2 cellular contexts compared by ENCODE assay signal in the genomic region with DNA sequence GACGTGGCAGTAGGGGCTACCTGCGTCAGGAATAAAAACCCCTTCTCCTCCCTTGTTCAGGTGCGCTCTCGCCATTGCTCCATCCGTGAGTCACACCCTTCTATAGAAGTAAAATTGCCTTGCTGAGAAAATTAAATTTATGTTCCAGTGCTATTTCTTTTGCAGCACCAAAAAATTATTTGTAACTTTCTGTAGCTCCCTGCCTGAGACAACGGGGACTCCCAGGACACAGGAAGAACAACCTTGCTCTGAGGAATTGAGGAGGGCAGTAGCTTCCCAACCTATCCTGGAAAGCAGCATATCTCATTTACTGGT.
A peak's percentile ranks its signal among the peaks of the same experiment; 100 is the strongest.
TF ChIP-seq lines count a peak whose summit lies in the region.

No MANE protein-coding gene starts in this region.

TF ChIP-seq in HepG2, 621 proteins besides CTCF, POLR2A, EP300 and RAD21:
- TF ChIP-seq, protein P1, sequence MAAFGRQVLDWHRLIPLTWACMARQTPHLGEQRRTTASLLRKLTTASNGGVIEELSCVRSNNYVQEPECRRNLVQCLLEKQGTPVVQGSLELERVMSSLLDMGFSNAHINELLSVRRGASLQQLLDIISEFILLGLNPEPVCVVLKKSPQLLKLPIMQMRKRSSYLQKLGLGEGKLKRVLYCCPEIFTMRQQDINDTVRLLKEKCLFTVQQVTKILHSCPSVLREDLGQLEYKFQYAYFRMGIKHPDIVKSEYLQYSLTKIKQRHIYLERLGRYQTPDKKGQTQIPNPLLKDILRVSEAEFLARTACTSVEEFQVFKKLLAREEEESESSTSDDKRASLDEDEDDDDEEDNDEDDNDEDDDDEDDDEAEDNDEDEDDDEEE (CRISPR knock-in tag; IDR thresholded peaks at IDR 0.05) = no peak
- TF ChIP-seq ZNF333 (CRISPR knock-in tag; IDR thresholded peaks at IDR 0.05; ENCODE audit: borderline replicate concordance) = no peak
- TF ChIP-seq ZNF562 (CRISPR knock-in tag; IDR thresholded peaks at IDR 0.05; ENCODE audit: borderline replicate concordance) = 0 out of 2 replicates have a peak, but pooled peaks have one; percentile 47
- TF ChIP-seq NR2C2 (CRISPR knock-in tag; IDR thresholded peaks at IDR 0.05; ENCODE audit: borderline replicate concordance) = no peak
- TF ChIP-seq, protein P2, sequence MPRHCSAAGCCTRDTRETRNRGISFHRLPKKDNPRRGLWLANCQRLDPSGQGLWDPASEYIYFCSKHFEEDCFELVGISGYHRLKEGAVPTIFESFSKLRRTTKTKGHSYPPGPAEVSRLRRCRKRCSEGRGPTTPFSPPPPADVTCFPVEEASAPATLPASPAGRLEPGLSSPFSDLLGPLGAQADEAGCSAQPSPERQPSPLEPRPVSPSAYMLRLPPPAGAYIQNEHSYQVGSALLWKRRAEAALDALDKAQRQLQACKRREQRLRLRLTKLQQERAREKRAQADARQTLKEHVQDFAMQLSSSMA (CRISPR knock-in tag; IDR thresholded peaks at IDR 0.05) = no peak
- no peak for TF ChIP-seq PRMT3 (CRISPR knock-in tag; IDR thresholded peaks at IDR 0.05; ENCODE audit: borderline replicate concordance, low read depth)

TF ChIP-seq in K562, 482 proteins besides CTCF, POLR2A, EP300 and RAD21 (continued from another document):
- TF ChIP-seq, protein P3, sequence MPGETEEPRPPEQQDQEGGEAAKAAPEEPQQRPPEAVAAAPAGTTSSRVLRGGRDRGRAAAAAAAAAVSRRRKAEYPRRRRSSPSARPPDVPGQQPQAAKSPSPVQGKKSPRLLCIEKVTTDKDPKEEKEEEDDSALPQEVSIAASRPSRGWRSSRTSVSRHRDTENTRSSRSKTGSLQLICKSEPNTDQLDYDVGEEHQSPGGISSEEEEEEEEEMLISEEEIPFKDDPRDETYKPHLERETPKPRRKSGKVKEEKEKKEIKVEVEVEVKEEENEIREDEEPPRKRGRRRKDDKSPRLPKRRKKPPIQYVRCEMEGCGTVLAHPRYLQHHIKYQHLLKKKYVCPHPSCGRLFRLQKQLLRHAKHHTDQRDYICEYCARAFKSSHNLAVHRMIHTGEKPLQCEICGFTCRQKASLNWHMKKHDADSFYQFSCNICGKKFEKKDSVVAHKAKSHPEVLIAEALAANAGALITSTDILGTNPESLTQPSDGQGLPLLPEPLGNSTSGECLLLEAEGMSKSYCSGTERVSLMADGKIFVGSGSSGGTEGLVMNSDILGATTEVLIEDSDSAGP (CRISPR knock-in tag; IDR thresholded peaks at IDR 0.05) = no peak
- peak in 1 of 2 experiments; percentile 91; a peak in 2 of 3 replicates for TF ChIP-seq CBX3 (IDR thresholded peaks at IDR 0.05; ENCODE audit: borderline replicate concordance in 1 of 2, low read length in 2 of 2)
- TF ChIP-seq, protein P4, sequence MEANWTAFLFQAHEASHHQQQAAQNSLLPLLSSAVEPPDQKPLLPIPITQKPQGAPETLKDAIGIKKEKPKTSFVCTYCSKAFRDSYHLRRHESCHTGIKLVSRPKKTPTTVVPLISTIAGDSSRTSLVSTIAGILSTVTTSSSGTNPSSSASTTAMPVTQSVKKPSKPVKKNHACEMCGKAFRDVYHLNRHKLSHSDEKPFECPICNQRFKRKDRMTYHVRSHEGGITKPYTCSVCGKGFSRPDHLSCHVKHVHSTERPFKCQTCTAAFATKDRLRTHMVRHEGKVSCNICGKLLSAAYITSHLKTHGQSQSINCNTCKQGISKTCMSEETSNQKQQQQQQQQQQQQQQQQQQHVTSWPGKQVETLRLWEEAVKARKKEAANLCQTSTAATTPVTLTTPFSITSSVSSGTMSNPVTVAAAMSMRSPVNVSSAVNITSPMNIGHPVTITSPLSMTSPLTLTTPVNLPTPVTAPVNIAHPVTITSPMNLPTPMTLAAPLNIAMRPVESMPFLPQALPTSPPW (CRISPR knock-in tag; IDR thresholded peaks at IDR 0.05) = no peak
- TF ChIP-seq PCBP2 (IDR thresholded peaks at IDR 0.05; ENCODE audit: low read depth, low read length, poor library complexity, severe bottlenecking) = no peak
- TF ChIP-seq, protein P5, sequence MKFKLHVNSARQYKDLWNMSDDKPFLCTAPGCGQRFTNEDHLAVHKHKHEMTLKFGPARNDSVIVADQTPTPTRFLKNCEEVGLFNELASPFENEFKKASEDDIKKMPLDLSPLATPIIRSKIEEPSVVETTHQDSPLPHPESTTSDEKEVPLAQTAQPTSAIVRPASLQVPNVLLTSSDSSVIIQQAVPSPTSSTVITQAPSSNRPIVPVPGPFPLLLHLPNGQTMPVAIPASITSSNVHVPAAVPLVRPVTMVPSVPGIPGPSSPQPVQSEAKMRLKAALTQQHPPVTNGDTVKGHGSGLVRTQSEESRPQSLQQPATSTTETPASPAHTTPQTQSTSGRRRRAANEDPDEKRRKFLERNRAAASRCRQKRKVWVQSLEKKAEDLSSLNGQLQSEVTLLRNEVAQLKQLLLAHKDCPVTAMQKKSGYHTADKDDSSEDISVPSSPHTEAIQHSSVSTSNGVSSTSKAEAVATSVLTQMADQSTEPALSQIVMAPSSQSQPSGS (CRISPR knock-in tag; IDR thresholded peaks at IDR 0.05) = no peak
- TF ChIP-seq TRIM28 (IDR thresholded peaks at IDR 0.05) = peak; percentile 93
- no peak for TF ChIP-seq SRSF1 (IDR thresholded peaks at IDR 0.05; ENCODE audit: low read depth, low read length)
- TF ChIP-seq U2AF2 (optimal IDR thresholded peaks at IDR 0.05; ENCODE audit: low read depth, low read length) = no peak
- TF ChIP-seq SUPT5H (IDR thresholded peaks at IDR 0.05) = no peak
- TF ChIP-seq SMARCC2 (IDR thresholded peaks at IDR 0.05; ENCODE audit: low read depth) = no peak
- no peak for TF ChIP-seq ZNF57 (CRISPR knock-in tag; IDR thresholded peaks at IDR 0.05)
- peak; percentile 60; the same call in 1 of the 2 replicates for TF ChIP-seq CBX1 (IDR thresholded peaks at IDR 0.05; ENCODE audit: low read depth)
- TF ChIP-seq ZNF561 (CRISPR knock-in tag; conservative IDR thresholded peaks at IDR 0.05) = peak; percentile 78
- no peak for TF ChIP-seq RFX1 (IDR thresholded peaks at IDR 0.05)
- no peak for TF ChIP-seq CBX2 (IDR thresholded peaks at IDR 0.05; ENCODE audit: insufficient read depth, low read length, poor library complexity, severe bottlenecking)
- TF ChIP-seq TAL1 (IDR thresholded peaks at IDR 0.05) = no peak
- no peak for TF ChIP-seq DPF2 (IDR thresholded peaks at IDR 0.05)
- TF ChIP-seq, protein P6, sequence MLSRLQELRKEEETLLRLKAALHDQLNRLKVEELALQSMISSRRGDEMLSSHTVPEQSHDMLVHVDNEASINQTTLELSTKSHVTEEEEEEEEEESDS (CRISPR knock-in tag; IDR thresholded peaks at IDR 0.05) = no peak
- TF ChIP-seq KAT7 (CRISPR knock-in tag; IDR thresholded peaks at IDR 0.05; ENCODE audit: borderline replicate concordance) = no peak
- TF ChIP-seq ZNF436 (CRISPR knock-in tag; IDR thresholded peaks at IDR 0.05) = no peak
- no peak for TF ChIP-seq PRMT5 (CRISPR knock-in tag; IDR thresholded peaks at IDR 0.05)
- TF ChIP-seq, protein P7, sequence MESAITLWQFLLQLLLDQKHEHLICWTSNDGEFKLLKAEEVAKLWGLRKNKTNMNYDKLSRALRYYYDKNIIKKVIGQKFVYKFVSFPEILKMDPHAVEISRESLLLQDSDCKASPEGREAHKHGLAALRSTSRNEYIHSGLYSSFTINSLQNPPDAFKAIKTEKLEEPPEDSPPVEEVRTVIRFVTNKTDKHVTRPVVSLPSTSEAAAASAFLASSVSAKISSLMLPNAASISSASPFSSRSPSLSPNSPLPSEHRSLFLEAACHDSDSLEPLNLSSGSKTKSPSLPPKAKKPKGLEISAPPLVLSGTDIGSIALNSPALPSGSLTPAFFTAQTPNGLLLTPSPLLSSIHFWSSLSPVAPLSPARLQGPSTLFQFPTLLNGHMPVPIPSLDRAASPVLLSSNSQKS (CRISPR knock-in tag; IDR thresholded peaks at IDR 0.05) = no peak
- TF ChIP-seq, protein P8, sequence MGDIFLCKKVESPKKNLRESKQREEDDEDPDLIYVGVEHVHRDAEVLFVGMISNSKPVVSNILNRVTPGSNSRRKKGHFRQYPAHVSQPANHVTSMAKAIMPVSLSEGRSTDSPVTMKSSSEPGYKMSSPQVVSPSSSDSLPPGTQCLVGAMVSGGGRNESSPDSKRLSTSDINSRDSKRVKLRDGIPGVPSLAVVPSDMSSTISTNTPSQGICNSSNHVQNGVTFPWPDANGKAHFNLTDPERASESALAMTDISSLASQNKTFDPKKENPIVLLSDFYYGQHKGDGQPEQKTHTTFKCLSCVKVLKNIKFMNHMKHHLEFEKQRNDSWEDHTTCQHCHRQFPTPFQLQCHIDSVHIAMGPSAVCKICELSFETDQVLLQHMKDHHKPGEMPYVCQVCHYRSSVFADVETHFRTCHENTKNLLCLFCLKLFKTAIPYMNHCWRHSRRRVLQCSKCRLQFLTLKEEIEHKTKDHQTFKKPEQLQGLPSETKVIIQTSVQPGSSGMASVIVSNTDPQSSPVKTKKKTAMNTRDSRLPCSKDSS (IDR thresholded peaks at IDR 0.05; ENCODE audit: low read depth, partially characterized antibody) = peak; percentile 94
- TF ChIP-seq CBX5 (IDR thresholded peaks at IDR 0.05; ENCODE audit: borderline replicate concordance, low read depth) = peak; percentile 78; the same call in 1 of the 2 replicates
- TF ChIP-seq ZNF707 (CRISPR knock-in tag; conservative IDR thresholded peaks at IDR 0.05) = no peak
- no peak for TF ChIP-seq ESRRB (CRISPR knock-in tag; IDR thresholded peaks at IDR 0.05; ENCODE audit: borderline replicate concordance)
- no peak for TF ChIP-seq CXXC5 (CRISPR knock-in tag; IDR thresholded peaks at IDR 0.05)
- peak; percentile 89 for TF ChIP-seq XRCC3 (IDR thresholded peaks at IDR 0.05)
- TF ChIP-seq HDAC3 (IDR thresholded peaks at IDR 0.05; ENCODE audit: borderline replicate concordance, partially characterized antibody) = no peak
- TF ChIP-seq TRIM24 (IDR thresholded peaks at IDR 0.05) = peak; percentile 30 to 65; a peak in 3 of 4 replicates
- TF ChIP-seq NFE2 (IDR thresholded peaks at IDR 0.05; ENCODE audit: low read depth) = no peak
